Comparison of ENCODE assay signal across 18 cellular contexts in genomic region chr20:57493091-57493615, GRCh38. TPM values are rescaled to one million over a fixed set of nuclear protein-coding genes. Genes with fewer than 3 reads are reported as not detected.
DNase-seq lines count a peak whose midpoint lies in the region; ATAC-seq and TF ChIP-seq lines count a peak whose summit lies in the region.
"Had no signal": no experiment of that assay in that cellular context is flagged by ENCODE, and none has a peak within 500 bp of the region (broad histone marks: within the 10 kb centered on the region; RNA-seq: fewer than 3 reads in every experiment).

No MANE protein-coding gene starts in this region.

- H3K36me3 ChIP-seq in DOHH2 (ENCODE audit: control insufficient read depth, low read length) (peaks cover 81% of the 10 kb centered on the region), MM.1S (replicated peaks; ENCODE audit: insufficient read depth, low read length) (no peaks in the 10 kb centered on the region), ectodermal cell (ENCODE audit: control insufficient read depth, insufficient read depth, low read length) (no peaks in the 10 kb centered on the region), neuronal stem cell (replicated peaks in 1 of 2; ENCODE audit: control insufficient read depth in 2 of 2, insufficient read depth in 2 of 2, low read length in 2 of 2) (no peaks in the 10 kb centered on the region)
- H3K36me3 ChIP-seq: Peyer's patch had no signal

- H3K79me2 ChIP-seq in DOHH2 (ENCODE audit: control insufficient read depth, low read length) (peaks cover 95% of the 10 kb centered on the region), MM.1S (ENCODE audit: low read length) (no peaks in the 10 kb centered on the region)

- no peak overlapping the region for H4K8ac ChIP-seq in neuronal stem cell (ENCODE audit: low read depth, low read length)

- peak overlapping the region; percentile 66 for H3K4me2 ChIP-seq in DOHH2 (ENCODE audit: low read length)
- H3K4me2 ChIP-seq in MM.1S (ENCODE audit: low read depth, low read length) = 0 out of 2 replicates have a peak overlapping the region, but pooled peaks have one; percentile 3
- no peak overlapping the region for H3K4me2 ChIP-seq in neuronal stem cell (ENCODE audit: insufficient read depth, low read length, poor library complexity, severe bottlenecking)

- POLR2A ChIA-PET in activated CD8-positive, alpha-beta T cell treated with anti-CD3 and anti-CD28 coated beads, Interleukin-2, amount 10 ng/mL, durations not matched to agents 7 days and 5 days (lab: Charles Lee) = interaction anchor here (0.6 to 1.0 kb wide), 2 partner anchors 103 to 1474 kb away, joined by 3 to 4 read pairs; no protein-coding TSS in a partner anchor

- no peak overlapping the region for H2BK12ac ChIP-seq in neuronal stem cell (ENCODE audit: low read length)

- H2BK15ac ChIP-seq in neuronal stem cell (ENCODE audit: low read length) = no peak overlapping the region

- H2AFZ ChIP-seq in MM.1S (ENCODE audit: low read length) (no peak overlapping the region), neuronal stem cell (ENCODE audit: low read length) (peak overlapping the region; percentile 64)

- H3K14ac ChIP-seq in neuronal stem cell (ENCODE audit: low read length) = no peak overlapping the region

- H2BK120ac ChIP-seq in neuronal stem cell (ENCODE audit: low read depth, low read length) = no peak overlapping the region

- no peak overlapping the region for H3K4me3 Mint-ChIP-seq in activated CD8-positive, alpha-beta T cell treated with anti-CD3 and anti-CD28 coated beads, Interleukin-2, amount 10 ng/mL, durations not matched to agents 7 days and 5 days

- peak overlapping the region; percentile 54 for H2AK5ac ChIP-seq in neuronal stem cell (ENCODE audit: low read depth, low read length)

- no peak overlapping the region for H3K23ac ChIP-seq in neuronal stem cell (ENCODE audit: low read depth, low read length, poor library complexity)

- 71 to 72% methylated on average over 10 of the region's 10 CpGs for WGBS in ectodermal cell, 2 experiments
- WGBS in neuronal stem cell (ENCODE audit: extremely low coverage in 2 of 2, insufficient read length in 2 of 2, insufficient replicate concordance in 1 of 2), 2 donors = no CpG with 5 or more reads among the region's 10 CpGs

- H3K9me2 ChIP-seq in DOHH2 (replicated peaks; ENCODE audit: control insufficient read depth, low read length) = no peaks in the 10 kb centered on the region
- no peaks in the 10 kb centered on the region for H3K9me2 ChIP-seq in MM.1S (replicated peaks; ENCODE audit: insufficient read depth, low read length)

- H3K27me3 ChIP-seq in DOHH2 (ENCODE audit: control insufficient read depth, low read length) = no peaks in the 10 kb centered on the region
- H3K27me3 ChIP-seq in MM.1S (replicated peaks; ENCODE audit: insufficient read depth, low read length) = no peaks in the 10 kb centered on the region
- no peaks in the 10 kb centered on the region for H3K27me3 ChIP-seq in ectodermal cell (ENCODE audit: control insufficient read depth, insufficient read depth, low read length, poor library complexity, severe bottlenecking)
- peaks cover 0 to 1% (median 0%) of the 10 kb centered on the region in 3 experiments for H3K27me3 ChIP-seq in neuronal stem cell (ENCODE audit: control insufficient read depth in 3 of 3, insufficient read depth in 3 of 3, low read depth in 1 of 3, low read length in 3 of 3)
- H3K27me3 ChIP-seq: Peyer's patch had no signal

- no peaks in the 10 kb centered on the region for H3K36me3 Mint-ChIP-seq in activated CD8-positive, alpha-beta T cell treated with anti-CD3 and anti-CD28 coated beads, Interleukin-2, amount 10 ng/mL, durations not matched to agents 7 days and 5 days (ENCODE audit: low read depth)

- CTCF ChIA-PET in activated CD8-positive, alpha-beta T cell treated with anti-CD3 and anti-CD28 coated beads, Interleukin-2, amount 10 ng/mL, durations not matched to agents 7 days and 5 days (lab: Charles Lee) = interaction anchor here (0.8 to 2.1 kb wide), 6 partner anchors 20 to 114 kb away, joined by 3 to 11 read pairs (median 4); no protein-coding TSS in a partner anchor

- peaks cover 6% of the 10 kb centered on the region for H3K4me1 Mint-ChIP-seq in activated CD8-positive, alpha-beta T cell treated with anti-CD3 and anti-CD28 coated beads, Interleukin-2, amount 10 ng/mL, durations not matched to agents 7 days and 5 days (ENCODE audit: low read depth)

- H3K9ac ChIP-seq in MM.1S (ENCODE audit: low read length) (no peak overlapping the region), neuronal stem cell (ENCODE audit: low read depth, low read length, poor library complexity) (peak overlapping the region; percentile 45)

- H3K4me3 ChIP-seq in DOHH2 (ENCODE audit: low read length) = peak overlapping the region; percentile 51
- H3K4me3 ChIP-seq in MM.1S (ENCODE audit: low read length) = no peak overlapping the region
- H3K4me3 ChIP-seq in ectodermal cell (ENCODE audit: insufficient read depth, low read depth, low read length) = no peak overlapping the region
- no peak overlapping the region for H3K4me3 ChIP-seq in neuronal stem cell (ENCODE audit: low read length in 2 of 2)
- H3K4me3 ChIP-seq: Peyer's patch had no signal

- TF ChIP-seq CTCF in DOHH2 (IDR thresholded peaks at IDR 0.05; ENCODE audit: low read depth, low read length, poor library complexity, severe bottlenecking) (no peak), MM.1S (IDR thresholded peaks at IDR 0.05; ENCODE audit: low read length) (no peak)

- H3K27ac Mint-ChIP-seq in activated CD8-positive, alpha-beta T cell treated with anti-CD3 and anti-CD28 coated beads, Interleukin-2, amount 10 ng/mL, durations not matched to agents 7 days and 5 days = no peak overlapping the region

- H3K4ac ChIP-seq in neuronal stem cell (ENCODE audit: low read length) = peak overlapping the region; percentile 47

- H4K20me1 ChIP-seq in DOHH2 (ENCODE audit: control insufficient read depth, insufficient read depth, low read depth, low read length) (peaks cover 24% of the 10 kb centered on the region), MM.1S (ENCODE audit: insufficient read depth, low read length) (no peaks in the 10 kb centered on the region)

- H3K27ac ChIP-seq in DOHH2 (ENCODE audit: low read depth, low read length) = peak overlapping the region; percentile 80
- peak overlapping the region; percentile 20; the same call in 1 of the 2 replicates for H3K27ac ChIP-seq in MM.1S (ENCODE audit: low read length)
- H3K27ac ChIP-seq in ectodermal cell (ENCODE audit: insufficient read depth, low read depth, low read length, poor library complexity, severe bottlenecking) = peak overlapping the region; percentile 5
- H3K27ac ChIP-seq in neuronal stem cell (replicated peaks; ENCODE audit: low read length) = no peak overlapping the region
- H3K27ac ChIP-seq: Peyer's patch had no signal

- H3K4me1 ChIP-seq in DOHH2 (ENCODE audit: control insufficient read depth, low read length) = peaks cover 92% of the 10 kb centered on the region
- peaks cover 22% of the 10 kb centered on the region for H3K4me1 ChIP-seq in MM.1S (ENCODE audit: low read length)
- peaks cover 12% of the 10 kb centered on the region for H3K4me1 ChIP-seq in ectodermal cell (ENCODE audit: control insufficient read depth, insufficient read depth, low read length)
- peaks cover 7 to 14% of the 10 kb centered on the region in 2 donors for H3K4me1 ChIP-seq in neuronal stem cell (ENCODE audit: control insufficient read depth in 2 of 2, insufficient read depth in 1 of 2, low read depth in 1 of 2, low read length in 2 of 2)
- H3K4me1 ChIP-seq: Peyer's patch had no signal

- H3K79me1 ChIP-seq in neuronal stem cell (ENCODE audit: low read depth, low read length) = no peaks in the 10 kb centered on the region

- H3K18ac ChIP-seq in neuronal stem cell (ENCODE audit: low read length) = no peak overlapping the region

- DNase-seq in MM.1S = no peak
- DNase-seq in neuronal stem cell (ENCODE audit: low spot score) = no peak
- no peak for DNase-seq in activated CD8-positive, alpha-beta T cell treated with anti-CD3 and anti-CD28 coated beads, Interleukin-2, amount 10 ng/mL, durations not matched to agents 7 days and 5 days
- DNase-seq in activated CD4-positive, CD25-positive, alpha-beta regulatory T cell treated with anti-CD3 and anti-CD28 coated beads, Interleukin-2, amount 50 U/mL, for 72 hours = no peak
- no peak for DNase-seq in kidney tubule cell (ENCODE audit: low spot score)
- DNase-seq: COR-L47, DMS153, IMR-90, Kasumi-1, NCI-H187 treated with DMSO at 0.1 percent for 48 hours, NCI-H446, SHP77 treated with DMSO at 0.1 percent for 48 hours had no signal

- H3K9me3 Mint-ChIP-seq in activated CD8-positive, alpha-beta T cell treated with anti-CD3 and anti-CD28 coated beads, Interleukin-2, amount 10 ng/mL, durations not matched to agents 7 days and 5 days (ENCODE audit: insufficient read depth) = no peaks in the 10 kb centered on the region

- H3K9me3 ChIP-seq in DOHH2 (ENCODE audit: control insufficient read depth, insufficient read depth, low read length) (peaks cover 6% of the 10 kb centered on the region; the same call in 1 of the 2 replicates), MM.1S (replicated peaks; ENCODE audit: insufficient read depth, low read length) (no peaks in the 10 kb centered on the region), ectodermal cell (ENCODE audit: control insufficient read depth, low read length) (no peaks in the 10 kb centered on the region), neuronal stem cell (replicated peaks in 1 of 2; ENCODE audit: control insufficient read depth in 2 of 2, insufficient read depth in 1 of 2, low read depth in 1 of 2, low read length in 2 of 2) (no peaks in the 10 kb centered on the region)
- H3K9me3 ChIP-seq: Peyer's patch had no signal

- no peak overlapping the region for H4K91ac ChIP-seq in neuronal stem cell (ENCODE audit: low read depth, low read length, poor library complexity)

- H3F3A ChIP-seq in DOHH2 (ENCODE audit: control insufficient read depth, insufficient read depth) (peaks cover 43% of the 10 kb centered on the region), MM.1S (ENCODE audit: insufficient read depth, low read length) (0 out of 2 replicates have a peak, but pooled peaks cover 3% of the 10 kb centered on the region)

- no peak overlapping the region for H2BK5ac ChIP-seq in neuronal stem cell (ENCODE audit: low read length)

- peaks cover 45% of the 10 kb centered on the region for H3K27me3 Mint-ChIP-seq in activated CD8-positive, alpha-beta T cell treated with anti-CD3 and anti-CD28 coated beads, Interleukin-2, amount 10 ng/mL, durations not matched to agents 7 days and 5 days (ENCODE audit: low read depth)

- ATAC-seq in activated CD8-positive, alpha-beta T cell treated with anti-CD3 and anti-CD28 coated beads, Interleukin-2, amount 10 ng/mL, durations not matched to agents 7 days and 5 days = no peak
- ATAC-seq: SK-N-SH treated with all-trans-retinoic acid at 6 μM for 48 hours had no signal

RNA-seq across cellular contexts. Expression of gene CTCFL, which starts 31.8 kb away (rescaled TPM):
- polyA plus RNA-seq in ectodermal cell (2013, experiment 1 of 4) = 0.11 TPM
- polyA plus RNA-seq in ectodermal cell (2013, experiment 2 of 4) = 0.18 TPM
- 0.11 TPM for polyA plus RNA-seq in ectodermal cell (2013, experiment 3 of 4)
- polyA plus RNA-seq in ectodermal cell (2013, experiment 4 of 4) = 0.32 TPM
- polyA plus RNA-seq in neuronal stem cell (2013, experiment 1 of 2) = 0.14 TPM
- polyA plus RNA-seq in neuronal stem cell (2013, experiment 2 of 2) = 0.19 TPM
- total RNA-seq in activated CD8-positive, alpha-beta T cell treated with anti-CD3 and anti-CD28 coated beads, Interleukin-2, amount 10 ng/mL, durations not matched to agents 7 days and 5 days = not detected
- total RNA-seq: H4, HT-29, IMR-90, Peyer's patch had no signal
- polyA plus RNA-seq: IMR-90 had no signal
